Comparison of ENCODE assay signal across 23 cellular contexts in genomic region chr2:109375656-109376055, GRCh38.
DNase-seq lines count a peak whose midpoint lies in the region; ATAC-seq and TF ChIP-seq lines count a peak whose summit lies in the region.
"Had no signal": no experiment of that assay in that cellular context is flagged by ENCODE, and none has a peak within 500 bp of the region (broad histone marks: within the 10 kb centered on the region; RNA-seq: fewer than 3 reads in every experiment).

No MANE protein-coding gene starts in this region.

- H3K9me3 ChIP-seq in osteoblast (ENCODE audit: low read depth, low read length) (no peaks in the 10 kb centered on the region), upper lobe of right lung (no peaks in the 10 kb centered on the region)
- H3K9me3 ChIP-seq: mucosa of descending colon, tibial artery had no signal

- H3K27me3 Mint-ChIP-seq in activated T-cell treated with anti-CD3 and anti-CD28 coated beads, Interleukin-2, amount 50 U/mL, for 24 hours, result no peaks in the 10 kb centered on the region
- H3K27me3 Mint-ChIP-seq in activated T-cell treated with anti-CD3 and anti-CD28 coated beads, Interleukin-2, amount 50 U/mL, for 4 hours (ENCODE audit: low read depth), result no peaks in the 10 kb centered on the region
- H3K27me3 Mint-ChIP-seq: activated CD4-positive, alpha-beta T cell treated with anti-CD3 and anti-CD28 coated beads for 36 hours had no signal

- no peak overlapping the region for H3K4me3 Mint-ChIP-seq in activated T-cell treated with anti-CD3 and anti-CD28 coated beads, Interleukin-2, amount 50 U/mL, for 24 hours
- no peak overlapping the region for H3K4me3 Mint-ChIP-seq in activated T-cell treated with anti-CD3 and anti-CD28 coated beads, Interleukin-2, amount 50 U/mL, for 4 hours
- H3K4me3 Mint-ChIP-seq: activated CD4-positive, alpha-beta T cell treated with anti-CD3 and anti-CD28 coated beads for 36 hours; activated naive CD4-positive, alpha-beta T cell treated with anti-CD3 and anti-CD28 coated beads for 36 hours; activated T-cell treated with anti-CD3 and anti-CD28 coated beads, Interleukin-2, amount 50 U/mL, for 72 hours; central memory CD8-positive, alpha-beta T cell; natural killer cell treated with Interleukin-12 subunit alpha and Interleukin-12 subunit beta and Interleukin-15 and Interleukin-18, amount 100 ng/mL, for 72 hours had no signal

- no peaks in the 10 kb centered on the region for H3K36me3 Mint-ChIP-seq in activated T-cell treated with anti-CD3 and anti-CD28 coated beads, Interleukin-2, amount 50 U/mL, for 24 hours (ENCODE audit: low read depth)
- peaks cover 3% of the 10 kb centered on the region for H3K36me3 Mint-ChIP-seq in activated T-cell treated with anti-CD3 and anti-CD28 coated beads, Interleukin-2, amount 50 U/mL, for 4 hours (ENCODE audit: insufficient read depth)
- H3K36me3 Mint-ChIP-seq: natural killer cell treated with Interleukin-12 subunit alpha and Interleukin-12 subunit beta and Interleukin-15 and Interleukin-18, amount 100 ng/mL, for 72 hours had no signal

- H2AFZ ChIP-seq in osteoblast (ENCODE audit: low read length), result no peak overlapping the region

- no peak for ATAC-seq in activated T-cell treated with anti-CD3 and anti-CD28 coated beads, Interleukin-2, amount 50 U/mL, for 4 hours
- ATAC-seq in upper lobe of right lung, result no peak
- ATAC-seq in GM21390 (IDR thresholded peaks at IDR 0.05; ENCODE audit: unreplicated experiment), result no peak
- ATAC-seq: activated CD4-positive, alpha-beta T cell treated with anti-CD3 and anti-CD28 coated beads for 36 hours; activated T-cell treated with anti-CD3 and anti-CD28 coated beads, Interleukin-2, amount 50 U/mL, for 72 hours; natural killer cell treated with Interleukin-12 subunit alpha and Interleukin-12 subunit beta and Interleukin-15 and Interleukin-18, amount 100 ng/mL, for 72 hours had no signal

- no peaks in the 10 kb centered on the region for H3K4me1 Mint-ChIP-seq in activated T-cell treated with anti-CD3 and anti-CD28 coated beads, Interleukin-2, amount 50 U/mL, for 24 hours (ENCODE audit: low read depth)
- H3K4me1 Mint-ChIP-seq in activated T-cell treated with anti-CD3 and anti-CD28 coated beads, Interleukin-2, amount 50 U/mL, for 4 hours (ENCODE audit: low read depth), result no peaks in the 10 kb centered on the region
- H3K4me1 Mint-ChIP-seq: activated CD4-positive, alpha-beta T cell treated with anti-CD3 and anti-CD28 coated beads for 36 hours; central memory CD8-positive, alpha-beta T cell had no signal

- no peaks in the 10 kb centered on the region for H3K9me3 Mint-ChIP-seq in activated T-cell treated with anti-CD3 and anti-CD28 coated beads, Interleukin-2, amount 50 U/mL, for 24 hours
- H3K9me3 Mint-ChIP-seq in activated T-cell treated with anti-CD3 and anti-CD28 coated beads, Interleukin-2, amount 50 U/mL, for 4 hours, result no peaks in the 10 kb centered on the region
- H3K9me3 Mint-ChIP-seq: activated naive CD4-positive, alpha-beta T cell treated with anti-CD3 and anti-CD28 coated beads for 36 hours; activated T-cell treated with anti-CD3 and anti-CD28 coated beads, Interleukin-2, amount 50 U/mL, for 72 hours; central memory CD8-positive, alpha-beta T cell; natural killer cell treated with Interleukin-12 subunit alpha and Interleukin-12 subunit beta and Interleukin-15 and Interleukin-18, amount 100 ng/mL, for 72 hours had no signal

- H3K27me3 ChIP-seq in osteoblast (ENCODE audit: insufficient read depth, low read length) (no peaks in the 10 kb centered on the region), upper lobe of right lung (no peaks in the 10 kb centered on the region)
- H3K27me3 ChIP-seq: tibial artery had no signal

- no peak overlapping the region for H3K4me2 ChIP-seq in osteoblast (ENCODE audit: insufficient read depth, low read length)
- H3K4me2 ChIP-seq: smooth muscle cell had no signal

- no peak for TF ChIP-seq CTCF in coronary artery (IDR thresholded peaks at IDR 0.05)
- no peak for TF ChIP-seq CTCF in osteoblast (IDR thresholded peaks at IDR 0.05; ENCODE audit: extremely low read depth, low read depth, low read length)
- no peak for TF ChIP-seq CTCF in upper lobe of right lung (IDR thresholded peaks at IDR 0.05)

- no peak overlapping the region for H3K27ac Mint-ChIP-seq in activated T-cell treated with anti-CD3 and anti-CD28 coated beads, Interleukin-2, amount 50 U/mL, for 24 hours
- H3K27ac Mint-ChIP-seq: activated CD4-positive, alpha-beta T cell treated with anti-CD3 and anti-CD28 coated beads for 36 hours; activated naive CD4-positive, alpha-beta T cell treated with anti-CD3 and anti-CD28 coated beads for 36 hours; activated T-cell treated with anti-CD3 and anti-CD28 coated beads, Interleukin-2, amount 50 U/mL, for 72 hours; natural killer cell treated with Interleukin-12 subunit alpha and Interleukin-12 subunit beta and Interleukin-15 and Interleukin-18, amount 100 ng/mL, for 72 hours had no signal

- peaks cover 21% of the 10 kb centered on the region for H4K20me1 ChIP-seq in osteoblast (ENCODE audit: insufficient read depth, low read length)

- H3K4me3 ChIP-seq in coronary artery, result no peak overlapping the region
- H3K4me3 ChIP-seq in osteoblast (ENCODE audit: insufficient read depth, low read length), result no peak overlapping the region
- no peak overlapping the region for H3K4me3 ChIP-seq in upper lobe of right lung
- H3K4me3 ChIP-seq: mucosa of descending colon, smooth muscle cell, tibial artery had no signal

- no peak overlapping the region for H3K27ac ChIP-seq in coronary artery
- no peak overlapping the region for H3K27ac ChIP-seq in osteoblast (ENCODE audit: low read depth, low read length)
- no peak overlapping the region for H3K27ac ChIP-seq in upper lobe of right lung
- H3K27ac ChIP-seq: tibial artery had no signal

- DNase-seq in activated T-cell treated with anti-CD3 and anti-CD28 coated beads, Interleukin-2, amount 50 U/mL, for 24 hours, result peak; percentile 12
- DNase-seq in activated T-cell treated with anti-CD3 and anti-CD28 coated beads, Interleukin-2, amount 50 U/mL, for 4 hours, result no peak
- DNase-seq in coronary artery (ENCODE audit: low spot score) (peak; percentile 67), osteoblast (ENCODE audit: insufficient read length, low spot score, missing footprints) (peak; percentile 39), upper lobe of right lung (peak; percentile 38), foreskin melanocyte (no peak), KG1 (lab: John Stamatoyannopoulos, UW) (no peak)
- DNase-seq: activated CD4-positive, alpha-beta T cell treated with anti-CD3 and anti-CD28 coated beads for 36 hours; activated naive CD4-positive, alpha-beta T cell treated with anti-CD3 and anti-CD28 coated beads for 36 hours; activated T-cell treated with anti-CD3 and anti-CD28 coated beads, Interleukin-2, amount 50 U/mL, for 72 hours; DMS79; kidney glomerular epithelial cell; NCI-H1436 treated with DMSO at 0.1 percent for 48 hours; NCI-H2081 treated with DMSO at 0.1 percent for 48 hours; NCI-H69; stimulated activated CD4-positive, alpha-beta T cell treated with anti-CD3 and anti-CD28 coated beads, Interleukin-2, amount 100 ng/mL, for 24 hours; SW 1271 had no signal

- H3K4me1 ChIP-seq in osteoblast (ENCODE audit: insufficient read depth, low read length) (peaks cover 5% of the 10 kb centered on the region), upper lobe of right lung (no peaks in the 10 kb centered on the region)
- H3K4me1 ChIP-seq: tibial artery had no signal

- no peaks in the 10 kb centered on the region for H3K79me2 ChIP-seq in osteoblast (ENCODE audit: insufficient read depth, low read length)

- H3K36me3 ChIP-seq in osteoblast (ENCODE audit: insufficient read depth, low read length), result peaks cover 4% of the 10 kb centered on the region
- peaks cover 7% of the 10 kb centered on the region for H3K36me3 ChIP-seq in upper lobe of right lung

- intact Hi-C loops in upper lobe of right lung (cut with DNase I), result no loop called here

Comparison
In these comparisons a context has a peak if more than half of its experiments do, and no peak if none do; other contexts are left out.
1. DNase-seq: peak in activated T-cell treated with anti-CD3 and anti-CD28 coated beads, Interleukin-2, amount 50 U/mL, for 24 hours (single experiment), coronary artery (single experiment), osteoblast (single experiment) and upper lobe of right lung (single experiment); none in activated T-cell treated with anti-CD3 and anti-CD28 coated beads, Interleukin-2, amount 50 U/mL, for 4 hours (single experiment), foreskin melanocyte (single experiment) and KG1 (single experiment).